2 cellular contexts compared by ENCODE assay signal in genomic region chr1:228145498-228146425, GRCh38.
TF ChIP-seq lines count a peak whose summit lies in the region.

No MANE protein-coding gene starts in this region.

TF ChIP-seq in SK-N-SH, 30 proteins besides CTCF, POLR2A, EP300 and RAD21 (continued from another document):
- TF ChIP-seq PBX3 (IDR thresholded peaks at IDR 0.05) (no peak), ELF1 (IDR thresholded peaks at IDR 0.05) (no peak), GABPA (IDR thresholded peaks at IDR 0.05; ENCODE audit: low read depth) (no peak), EZH2phosphoT487 (IDR thresholded peaks at IDR 0.05; ENCODE audit: borderline replicate concordance, low read depth) (no peak), USF2 (IDR thresholded peaks at IDR 0.05; ENCODE audit: borderline replicate concordance, low read depth, low read length) (no peak), FOXJ3 (CRISPR knock-in tag; IDR thresholded peaks at IDR 0.05) (no peak), YY1 (IDR thresholded peaks at IDR 0.05; ENCODE audit: low read depth) (no peak), IRF3 (IDR thresholded peaks at IDR 0.05; ENCODE audit: low read depth, low read length) (no peak), SIN3A (IDR thresholded peaks at IDR 0.05; ENCODE audit: borderline replicate concordance, low read depth, low read length) (no peak), ZBTB33 (IDR thresholded peaks at IDR 0.05; ENCODE audit: borderline replicate concordance, low read depth) (no peak), REST (IDR thresholded peaks at IDR 0.05; ENCODE audit: low read depth, low read length) (no peak), USF1 (IDR thresholded peaks at IDR 0.05; ENCODE audit: borderline replicate concordance, low read depth) (no peak), RXRA (IDR thresholded peaks at IDR 0.05; ENCODE audit: borderline replicate concordance, low read depth) (no peak), NRF1 (IDR thresholded peaks at IDR 0.05; ENCODE audit: low read depth, low read length) (no peak), TAF1 (IDR thresholded peaks at IDR 0.05; ENCODE audit: borderline replicate concordance, low read depth, low read length) (no peak), NFIC (IDR thresholded peaks at IDR 0.05; ENCODE audit: borderline replicate concordance) (no peak), TEAD4 (IDR thresholded peaks at IDR 0.05; ENCODE audit: borderline replicate concordance, insufficient read depth) (no peak), MAX (IDR thresholded peaks at IDR 0.05; ENCODE audit: low read depth) (no peak)

TF ChIP-seq in SK-N-SH treated with all-trans-retinoic acid at 6 μM for 48 hours, 23 proteins besides CTCF, POLR2A, EP300 and RAD21 (continued from another document):
- TF ChIP-seq CREB5 (CRISPR knock-in tag; IDR thresholded peaks at IDR 0.05; ENCODE audit: low read depth) (no peak), ARNTL (CRISPR knock-in tag; IDR thresholded peaks at IDR 0.05; ENCODE audit: borderline replicate concordance, low read depth) (no peak)
TF ChIP-seq in SK-N-SH treated with all-trans-retinoic acid at 6 μM for 48 hours: peak in this region for 0.
